In the genomic region with DNA sequence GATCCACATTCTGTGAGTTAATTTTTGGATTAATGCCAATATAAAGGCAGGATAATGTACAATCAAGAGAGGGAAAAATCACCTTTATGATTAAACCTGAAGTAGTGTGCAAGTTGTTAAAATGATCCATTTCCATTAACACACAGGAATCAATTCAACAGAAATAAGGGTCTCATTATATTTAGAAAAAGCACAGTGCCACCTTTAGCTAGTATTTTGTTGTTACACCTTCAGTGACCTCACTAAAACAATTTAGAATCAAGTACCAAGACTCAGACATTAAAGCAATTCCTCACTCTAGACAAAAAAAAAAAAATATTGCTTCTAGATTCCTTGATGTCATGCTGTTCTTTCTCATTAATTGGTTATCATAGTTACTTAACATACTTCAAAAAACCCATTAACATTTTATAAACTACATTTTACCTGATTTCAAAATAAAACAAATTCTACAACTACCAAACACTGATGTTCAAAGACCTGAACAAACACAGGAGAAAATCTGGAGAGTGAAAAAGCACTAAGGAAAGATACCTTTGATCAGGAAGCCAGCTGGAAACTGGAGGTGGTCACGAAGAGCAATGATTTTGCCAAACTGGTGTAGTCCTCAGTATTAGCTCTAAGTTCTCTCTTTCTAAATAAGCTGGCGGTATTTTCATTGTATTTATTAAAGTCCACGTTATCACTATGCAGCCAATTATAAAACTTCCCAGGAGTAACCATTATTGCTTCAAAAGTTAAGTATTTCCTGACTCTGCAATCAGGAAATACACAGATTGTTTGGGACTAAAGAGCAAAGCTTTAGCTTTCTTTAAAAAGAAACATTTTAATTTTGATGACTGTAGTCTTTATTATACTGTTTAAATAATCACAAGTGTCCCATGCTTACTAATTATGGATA, we compare ENCODE assay signal across 11 cellular contexts.
DNase-seq lines count a peak whose midpoint lies in the region; ATAC-seq and TF ChIP-seq lines count a peak whose summit lies in the region.
"Had no signal": no experiment of that assay in that cellular context is flagged by ENCODE, and none has a peak within 500 bp of the region (broad histone marks: within the 10 kb centered on the region; RNA-seq: fewer than 3 reads in every experiment).

No MANE protein-coding gene starts in this region.

- POLR2A ChIA-PET in IMR-90 (lab: Charles Lee; ENCODE audit: unreplicated experiment): interaction anchor here (0.5 kb wide), 1 partner anchor 175 kb away, joined by 3 read pairs; no protein-coding TSS in a partner anchor

- H2BK15ac ChIP-seq in IMR-90 (ENCODE audit: low read depth, low read length): peak overlapping the region; percentile 83

- dilution Hi-C loops in IMR-90 (cut with HindIII; ENCODE audit: low sequenced_read_pairs, unreplicated experiment): no loop called here

- peaks cover 8 to 26% of the 10 kb centered on the region in 2 experiments; a peak in 2 of 4 replicates for H3K79me1 ChIP-seq in IMR-90 (ENCODE audit: low read depth in 1 of 2, low read length in 2 of 2)

- no peaks in the 10 kb centered on the region for H4K20me1 ChIP-seq in IMR-90 (ENCODE audit: insufficient read depth, low read length)

- H4K8ac ChIP-seq in IMR-90 (ENCODE audit: low read depth in 2 of 2, low read length in 2 of 2): peak overlapping the region; percentile 14 to 84; a peak in 2 of 4 replicates

- peak overlapping the region; percentile 72; the same call in 1 of the 2 replicates for H4K5ac ChIP-seq in IMR-90 (ENCODE audit: low read depth, low read length)

- no peak for ATAC-seq in IMR-90 (ENCODE audit: low read depth)
- no peak for ATAC-seq in HG02678 (IDR thresholded peaks at IDR 0.05; ENCODE audit: unreplicated experiment)
- ATAC-seq in effector memory CD8-positive, alpha-beta T cell (replicated peaks): no peak
- ATAC-seq in GM18870 (IDR thresholded peaks at IDR 0.05; ENCODE audit: unreplicated experiment): no peak
- ATAC-seq: gastroesophageal sphincter had no signal

- H3K9me3 ChIP-seq in IMR-90 (ENCODE audit: control insufficient read depth, insufficient read depth, low read length): no peaks in the 10 kb centered on the region
- H3K9me3 ChIP-seq in skeletal muscle satellite cell (replicated peaks; ENCODE audit: low read length): no peaks in the 10 kb centered on the region
- H3K9me3 ChIP-seq: gastroesophageal sphincter had no signal

- H3K14ac ChIP-seq in IMR-90 (replicated peaks; ENCODE audit: low read depth, low read length): peak overlapping the region; percentile 77

- in situ Hi-C loops in IMR-90 (cut with MboI; ENCODE audit: low sequenced_read_pairs): no loop called here

- peak overlapping the region; percentile 65; the same call in 1 of the 2 replicates for H3K56ac ChIP-seq in IMR-90 (ENCODE audit: extremely low read depth, insufficient read depth, low read length)

- H3K23ac ChIP-seq in IMR-90 (ENCODE audit: low read depth, low read length): peak overlapping the region; percentile 81; the same call in 1 of the 2 replicates

- H3K4me3 ChIP-seq in IMR-90 (ENCODE audit: insufficient read depth, low read depth, low read length) (no peak overlapping the region), skeletal muscle satellite cell (ENCODE audit: low read length) (peak overlapping the region; percentile 35)
- H3K4me3 ChIP-seq: gastroesophageal sphincter had no signal

- H3K4me3 Mint-ChIP-seq in activated naive CD4-positive, alpha-beta T cell treated with anti-CD3 and anti-CD28 coated beads for 36 hours: no peak overlapping the region
- no peak overlapping the region for H3K4me3 Mint-ChIP-seq in effector memory CD8-positive, alpha-beta T cell
- H3K4me3 Mint-ChIP-seq: central memory CD8-positive, alpha-beta T cell had no signal

- H3K18ac ChIP-seq in IMR-90 (ENCODE audit: low read depth, low read length): peak overlapping the region; percentile 42; the same call in 1 of the 2 replicates

- H3K27ac Mint-ChIP-seq in activated naive CD4-positive, alpha-beta T cell treated with anti-CD3 and anti-CD28 coated beads for 36 hours: peak overlapping the region; percentile 77
- H3K27ac Mint-ChIP-seq in effector memory CD8-positive, alpha-beta T cell: peak overlapping the region in 1 of 2 donors; percentile 12

- H3K9ac ChIP-seq in IMR-90 (ENCODE audit: low read depth, low read length) (no peak overlapping the region; the same call in 1 of the 2 replicates), skeletal muscle satellite cell (ENCODE audit: low read depth, low read length) (peak overlapping the region; percentile 54)

- peak overlapping the region; percentile 79 for H2AK5ac ChIP-seq in IMR-90 (ENCODE audit: low read depth, low read length)

- no peak for TF ChIP-seq RAD21 in IMR-90 (IDR thresholded peaks at IDR 0.05; ENCODE audit: low read length)

- no peak for DNase-seq in activated naive CD4-positive, alpha-beta T cell treated with anti-CD3 and anti-CD28 coated beads for 36 hours
- no peak for DNase-seq in activated naive CD4-positive, alpha-beta T cell (lab: John Stamatoyannopoulos, UW)
- no peak for DNase-seq in IMR-90
- DNase-seq in caudate nucleus (lab: John Stamatoyannopoulos, UW): no peak
- no peak for DNase-seq in effector memory CD8-positive, alpha-beta T cell
- DNase-seq: small intestine had no signal

- no peak overlapping the region for H2AK9ac ChIP-seq in IMR-90 (replicated peaks; ENCODE audit: low read depth, low read length, poor library complexity)

- peak overlapping the region; percentile 85 for H2BK120ac ChIP-seq in IMR-90 (ENCODE audit: low read depth, low read length)

- no peaks in the 10 kb centered on the region for H3K36me3 Mint-ChIP-seq in activated naive CD4-positive, alpha-beta T cell treated with anti-CD3 and anti-CD28 coated beads for 36 hours (ENCODE audit: low read depth)
- H3K36me3 Mint-ChIP-seq in effector memory CD8-positive, alpha-beta T cell (ENCODE audit: insufficient read depth): no peaks in the 10 kb centered on the region

- no peak overlapping the region for H2AFZ ChIP-seq in IMR-90 (replicated peaks; ENCODE audit: low read length, poor library complexity)

- CTCF ChIA-PET in activated naive CD4-positive, alpha-beta T cell treated with anti-CD3 and anti-CD28 coated beads for 36 hours (lab: Charles Lee): interaction anchor here (0.6 to 1.8 kb wide), 10 partner anchors 8 to 1531 kb away, joined by 3 to 7 read pairs (median 4); a partner anchor contains a TSS
- CTCF ChIA-PET in IMR-90 (lab: Yijun Ruan, JAX): interaction anchor here (0.7 to 1.4 kb wide), 4 partner anchors 9 to 125 kb away, joined by 4 to 6 read pairs (median 4); a partner anchor contains a TSS

- H3K36me3 ChIP-seq in IMR-90 (ENCODE audit: control insufficient read depth, insufficient read depth, low read length): no peaks in the 10 kb centered on the region
- H3K36me3 ChIP-seq in skeletal muscle satellite cell (ENCODE audit: insufficient read depth, low read length): no peaks in the 10 kb centered on the region
- H3K36me3 ChIP-seq: gastroesophageal sphincter had no signal

- BruUV-seq in IMR-90 (replicated peaks; lab: Mats Ljungman, UMichigan): no TSS peak

- peak overlapping the region; percentile 87; the same call in 1 of the 2 replicates for H3K4me2 ChIP-seq in IMR-90 (ENCODE audit: low read depth, low read length)
- H3K4me2 ChIP-seq in skeletal muscle satellite cell (ENCODE audit: low read length): peak overlapping the region; percentile 65

- peak overlapping the region; percentile 47 for H4K91ac ChIP-seq in IMR-90 (ENCODE audit: insufficient read depth, low read depth, low read length)

- no peaks in the 10 kb centered on the region for H3K9me3 Mint-ChIP-seq in activated naive CD4-positive, alpha-beta T cell treated with anti-CD3 and anti-CD28 coated beads for 36 hours
- no peaks in the 10 kb centered on the region for H3K9me3 Mint-ChIP-seq in effector memory CD8-positive, alpha-beta T cell
- H3K9me3 Mint-ChIP-seq: central memory CD8-positive, alpha-beta T cell had no signal

- WGBS in IMR-90 (ENCODE audit: extremely low coverage in 2 of 2, insufficient read length in 1 of 2), 2 experiments: no CpG with 5 or more reads among the region's 3 CpGs

- peaks cover 4% of the 10 kb centered on the region for H3K27me3 Mint-ChIP-seq in activated naive CD4-positive, alpha-beta T cell treated with anti-CD3 and anti-CD28 coated beads for 36 hours (ENCODE audit: low read depth)
- peaks cover 0 to 10% of the 10 kb centered on the region in 2 donors for H3K27me3 Mint-ChIP-seq in effector memory CD8-positive, alpha-beta T cell
- H3K27me3 Mint-ChIP-seq: central memory CD8-positive, alpha-beta T cell had no signal

- peaks cover 6% of the 10 kb centered on the region for H3K9me1 ChIP-seq in IMR-90 (ENCODE audit: insufficient read depth, low read length)

- H2BK20ac ChIP-seq in IMR-90 (ENCODE audit: low read depth, low read length): peak overlapping the region; percentile 93

- H3K4ac ChIP-seq in IMR-90 (ENCODE audit: low read depth, low read length): peak overlapping the region; percentile 83; the same call in 1 of the 2 replicates

- peaks cover 35% of the 10 kb centered on the region for H3K4me1 Mint-ChIP-seq in activated naive CD4-positive, alpha-beta T cell treated with anti-CD3 and anti-CD28 coated beads for 36 hours (ENCODE audit: low read depth)
- H3K4me1 Mint-ChIP-seq in effector memory CD8-positive, alpha-beta T cell (ENCODE audit: low read depth in 2 of 2): peaks cover 3 to 8% of the 10 kb centered on the region in 2 donors

- TF ChIP-seq POLR2A in IMR-90 (IDR thresholded peaks at IDR 0.05; ENCODE audit: low read depth, low read length): no peak

- H3K27me3 ChIP-seq in IMR-90 (ENCODE audit: control insufficient read depth, insufficient read depth, low read length) (no peaks in the 10 kb centered on the region), skeletal muscle satellite cell (ENCODE audit: control insufficient read depth, insufficient read depth, low read length) (no peaks in the 10 kb centered on the region)
- H3K27me3 ChIP-seq: gastroesophageal sphincter had no signal

- intact Hi-C loops in activated naive CD4-positive, alpha-beta T cell treated with anti-CD3 and anti-CD28 coated beads for 36 hours (cut with micrococcal nuclease): loop anchor here (5.0 kb wide), 1 partner anchor 396 kb away; no protein-coding TSS in a partner anchor
- intact Hi-C loops in IMR-90 (cut with micrococcal nuclease): no loop called here

- H3K27ac ChIP-seq in IMR-90 (ENCODE audit: insufficient read depth, low read length): no peak overlapping the region
- H3K27ac ChIP-seq in caudate nucleus (ENCODE audit: low read depth, low read length): peak overlapping the region; percentile 18

- H3K4me1 ChIP-seq in IMR-90 (ENCODE audit: control insufficient read depth, insufficient read depth, low read length) (peaks cover 10% of the 10 kb centered on the region; the same call in 1 of the 2 replicates), skeletal muscle satellite cell (ENCODE audit: control insufficient read depth, insufficient read depth, low read length) (peaks cover 53% of the 10 kb centered on the region)

- no peak for TF ChIP-seq CTCF in IMR-90 (conservative IDR thresholded peaks at IDR 0.05; ENCODE audit: low read depth, low read length)

- H2BK5ac ChIP-seq in IMR-90 (ENCODE audit: low read depth, low read length, poor library complexity, severe bottlenecking): peak overlapping the region; percentile 86
